In genomic region chr12:79769189-79769859, GRCh38 we compare ENCODE assay signal across 34 cellular contexts.
"Had no signal": no experiment of that assay in that cellular context is flagged by ENCODE, and none has a peak within 500 bp of the region (broad histone marks: within the 10 kb centered on the region; RNA-seq: fewer than 3 reads in every experiment).

No MANE protein-coding gene starts in this region.

- H3K27ac Mint-ChIP-seq: activated CD4-positive, alpha-beta memory T cell treated with anti-CD3 and anti-CD28 coated beads, Interleukin-2, amount 10 ng/mL, durations not matched to agents 7 days and 5 days; activated CD4-positive, alpha-beta T cell treated with anti-CD3 and anti-CD28 coated beads, Interleukin-2, amount 10 ng/mL, durations not matched to agents 7 days and 5 days; activated naive CD8-positive, alpha-beta T cell treated with anti-CD3 and anti-CD28 coated beads, Interleukin-2, amount 10 ng/mL, durations not matched to agents 7 days and 5 days; activated T-cell treated with anti-CD3 and anti-CD28 coated beads, Interleukin-2, amount 50 U/mL, for 24 hours; effector memory CD8-positive, alpha-beta T cell; mesothelial cell of epicardium; naive B cell; T-helper 1 cell treated with Interleukin-12 subunit alpha and Interleukin-12 subunit beta and Interleukin-4 antibody, amounts not matched to agents 30 μg/mL and 1 μg/mL, for 36 hours had no signal

- H3K27me3 Mint-ChIP-seq: activated CD4-positive, alpha-beta T cell treated with anti-CD3 and anti-CD28 coated beads, Interleukin-2, amount 10 ng/mL, durations not matched to agents 7 days and 5 days; activated naive CD8-positive, alpha-beta T cell treated with anti-CD3 and anti-CD28 coated beads, Interleukin-2, amount 10 ng/mL, durations not matched to agents 7 days and 5 days; activated T-cell treated with anti-CD3 and anti-CD28 coated beads, Interleukin-2, amount 50 U/mL, for 24 hours; effector memory CD8-positive, alpha-beta T cell; naive B cell had no signal

- H3K4me1 Mint-ChIP-seq: activated CD4-positive, alpha-beta memory T cell treated with anti-CD3 and anti-CD28 coated beads, Interleukin-2, amount 10 ng/mL, durations not matched to agents 7 days and 5 days; activated CD4-positive, alpha-beta T cell treated with anti-CD3 and anti-CD28 coated beads, Interleukin-2, amount 10 ng/mL, durations not matched to agents 7 days and 5 days; activated naive CD4-positive, alpha-beta T cell treated with anti-CD3 and anti-CD28 coated beads, Interleukin-2, amount 10 ng/mL, durations not matched to agents 7 days and 5 days; activated naive CD8-positive, alpha-beta T cell treated with anti-CD3 and anti-CD28 coated beads, Interleukin-2, amount 10 ng/mL, durations not matched to agents 7 days and 5 days; mesothelial cell of epicardium; naive B cell; neural crest cell had no signal

- H3K9me3 ChIP-seq: pancreas, prostate gland, spleen, testis, transverse colon had no signal

- FAIRE-seq: astrocyte, endothelial cell of umbilical vein, pancreas, urothelium cell line had no signal

- H3K4me1 ChIP-seq: pancreas, prostate gland, spleen, testis, transverse colon had no signal

- ATAC-seq: effector memory CD8-positive, alpha-beta T cell; pancreas had no signal

- H3K27me3 ChIP-seq: brain microvascular endothelial cell, hepatocyte, pancreas, spleen, testis, transverse colon had no signal

- H3K36me3 ChIP-seq: brain microvascular endothelial cell, pancreas, prostate gland, transverse colon, WERI-Rb-1 had no signal

- H3K4me3 Mint-ChIP-seq: activated CD4-positive, alpha-beta memory T cell treated with anti-CD3 and anti-CD28 coated beads, Interleukin-2, amount 10 ng/mL, durations not matched to agents 7 days and 5 days; activated CD4-positive, alpha-beta T cell treated with anti-CD3 and anti-CD28 coated beads, Interleukin-2, amount 10 ng/mL, durations not matched to agents 7 days and 5 days; activated naive CD4-positive, alpha-beta T cell treated with anti-CD3 and anti-CD28 coated beads, Interleukin-2, amount 10 ng/mL, durations not matched to agents 7 days and 5 days; activated naive CD8-positive, alpha-beta T cell treated with anti-CD3 and anti-CD28 coated beads, Interleukin-2, amount 10 ng/mL, durations not matched to agents 7 days and 5 days; activated T-cell treated with anti-CD3 and anti-CD28 coated beads, Interleukin-2, amount 50 U/mL, for 24 hours; effector memory CD8-positive, alpha-beta T cell; mesothelial cell of epicardium; naive B cell; neural crest cell; T-helper 1 cell treated with Interleukin-12 subunit alpha and Interleukin-12 subunit beta and Interleukin-4 antibody, amounts not matched to agents 30 μg/mL and 1 μg/mL, for 36 hours had no signal

- DNase-seq: activated CD4-positive, alpha-beta memory T cell treated with anti-CD3 and anti-CD28 coated beads, Interleukin-2, amount 10 ng/mL, durations not matched to agents 7 days and 5 days; activated CD4-positive, alpha-beta T cell treated with anti-CD3 and anti-CD28 coated beads, Interleukin-2, amount 10 ng/mL, durations not matched to agents 7 days and 5 days; activated CD4-positive, CD25-positive, alpha-beta regulatory T cell treated with anti-CD3 and anti-CD28 coated beads, Interleukin-2, amount 50 U/mL, for 72 hours; activated CD8-positive, alpha-beta memory T cell treated with anti-CD3 and anti-CD28 coated beads, Interleukin-2, amount 50 U/mL, for 48 hours; activated gamma-delta T cell; activated naive CD4-positive, alpha-beta T cell treated with anti-CD3 and anti-CD28 coated beads, Interleukin-2, amount 10 ng/mL, durations not matched to agents 7 days and 5 days; activated naive CD8-positive, alpha-beta T cell treated with anti-CD3 and anti-CD28 coated beads, Interleukin-2, amount 10 ng/mL, durations not matched to agents 7 days and 5 days; activated T-cell treated with anti-CD3 and anti-CD28 coated beads, Interleukin-2, amount 50 U/mL, for 24 hours; amniotic stem cell; brain microvascular endothelial cell; caudate nucleus; cortex of kidney; effector memory CD8-positive, alpha-beta T cell; foreskin melanocyte; islet precursor cell; naive B cell; nucleus accumbens; pancreas; retina; spleen; stimulated activated CD4-positive, alpha-beta T cell treated with anti-CD3 and anti-CD28 coated beads, Interleukin-2, amount 100 ng/mL, for 48 hours; stimulated activated naive CD4-positive, alpha-beta T cell treated with Interleukin-2 at 50 U/mL for 16 hours; T1000; testis; transverse colon; WERI-Rb-1 had no signal

- H3K4me3 ChIP-seq: hepatocyte, pancreas, prostate gland, spleen, testis, transverse colon had no signal

- H3K27ac ChIP-seq: brain microvascular endothelial cell, hepatocyte, pancreas, prostate gland, spleen, testis, transverse colon, WERI-Rb-1 had no signal
